Comparison of ENCODE assay signal across 14 cellular contexts in genomic region chr20:58633161-58634035, GRCh38.
"Had no signal": no experiment of that assay in that cellular context is flagged by ENCODE, and none has a peak within 500 bp of the region (broad histone marks: within the 10 kb centered on the region; RNA-seq: fewer than 3 reads in every experiment).

No MANE protein-coding gene starts in this region.

- H3K36me3 Mint-ChIP-seq: naive B cell had no signal

- H3K36me3 ChIP-seq: cardiac muscle cell, gastroesophageal sphincter, neutrophil, stomach, upper lobe of left lung had no signal

- FAIRE-seq: endometrium, TTC549 had no signal

- H3K9me3 ChIP-seq: gastroesophageal sphincter, neutrophil, stomach, testis, upper lobe of left lung had no signal

- H3K27ac ChIP-seq: cardiac muscle cell, dorsolateral prefrontal cortex, neutrophil, stomach, testis, upper lobe of left lung had no signal

- DNase-seq: activated B cell treated with CpG ODN at 0.5 μM for 24 hours, naive B cell, retina, stomach, T-helper 2 cell, testis, upper lobe of left lung had no signal

- H3K9me3 Mint-ChIP-seq: activated B cell treated with CpG ODN at 0.5 μM for 24 hours; activated T-cell treated with anti-CD3 and anti-CD28 coated beads, Interleukin-2, amount 50 U/mL, for 4 hours; naive B cell had no signal

- H3K4me3 ChIP-seq: cardiac muscle cell, dorsolateral prefrontal cortex, gastroesophageal sphincter, stomach, testis, upper lobe of left lung had no signal

- H3K27me3 ChIP-seq: cardiac muscle cell, gastroesophageal sphincter, stomach, testis, upper lobe of left lung had no signal

- ATAC-seq: gastroesophageal sphincter had no signal

- H3K4me1 ChIP-seq: testis, upper lobe of left lung had no signal
